Comparison of ENCODE assay signal across 24 cellular contexts in genomic region chr7:1111156-1111555, GRCh38.
"Had no signal": no experiment of that assay in that cellular context is flagged by ENCODE, and none has a peak within 500 bp of the region (broad histone marks: within the 10 kb centered on the region; RNA-seq: fewer than 3 reads in every experiment).

No MANE protein-coding gene starts in this region.

- ATAC-seq: esophagus mucosa; gastrocnemius medialis; left colon; natural killer cell; stimulated activated memory B cell treated with anti-CD40 and anti-IgM and Interleukin-4, amounts not matched to agents 10 μg/mL and 1 μg/mL and 100 μg/mL, for 72 hours; stimulated activated naive CD8-positive, alpha-beta T cell treated with anti-CD3 and anti-CD28 coated beads, Interleukin-15, Interleukin-2, amounts not matched to agents 100 U/mL and 50 U/mL, for 24 hours had no signal

- H3K36me3 Mint-ChIP-seq: natural killer cell had no signal

- H3K36me3 ChIP-seq: colonic mucosa, gastrocnemius medialis, prostate gland, thoracic aorta, uterus had no signal

- DNase-seq: colonic mucosa; effector CD8-positive, alpha-beta T cell; endodermal cell; foreskin fibroblast; gastrocnemius medialis; left colon; natural killer cell; occipital lobe; stimulated activated CD4-positive, alpha-beta T cell treated with anti-CD3 and anti-CD28 coated beads, Interleukin-4, amount 100 ng/mL, for 4 hours; stimulated activated naive CD8-positive, alpha-beta T cell treated with anti-CD3 and anti-CD28 coated beads, Interleukin-15, Interleukin-2, amounts not matched to agents 100 U/mL and 50 U/mL, for 24 hours; substantia nigra; uterus had no signal

- H3K9me3 Mint-ChIP-seq: memory B cell; natural killer cell; stimulated activated memory B cell treated with anti-CD40 and anti-IgM and Interleukin-4, amounts not matched to agents 10 μg/mL and 1 μg/mL and 100 μg/mL, for 72 hours had no signal

- H3K4me1 ChIP-seq: colonic mucosa, prostate gland, tibial nerve, upper lobe of left lung, uterus had no signal

- H3K4me3 Mint-ChIP-seq: dendritic cell treated with granulocyte-macrophage colony-stimulating factor and Interleukin-4, amounts not matched to agents 40 ng/mL and 50 ng/mL, for 4 days; endodermal cell; memory B cell; natural killer cell; stimulated activated memory B cell treated with anti-CD40 and anti-IgM and Interleukin-4, amounts not matched to agents 10 μg/mL and 1 μg/mL and 100 μg/mL, for 72 hours had no signal

- H3K4me1 Mint-ChIP-seq: endodermal cell, natural killer cell had no signal

- H3K9me3 ChIP-seq: colonic mucosa, gastrocnemius medialis, prostate gland, spleen, thoracic aorta, tibial nerve, upper lobe of left lung, uterus had no signal

- H3K27ac Mint-ChIP-seq: dendritic cell treated with granulocyte-macrophage colony-stimulating factor and Interleukin-4, amounts not matched to agents 40 ng/mL and 50 ng/mL, for 4 days; endodermal cell; memory B cell; natural killer cell; stimulated activated memory B cell treated with anti-CD40 and anti-IgM and Interleukin-4, amounts not matched to agents 10 μg/mL and 1 μg/mL and 100 μg/mL, for 72 hours had no signal

- H3K4me3 ChIP-seq: colonic mucosa, gastrocnemius medialis, lung, prostate gland, skin epidermis, spleen, thoracic aorta, tibial nerve, upper lobe of left lung, uterus had no signal

- H3K27me3 ChIP-seq: colonic mucosa, gastrocnemius medialis, tibial nerve, upper lobe of left lung, uterus had no signal

- H3K27ac ChIP-seq: colonic mucosa, epithelial cell of prostate, gastrocnemius medialis, prostate gland, spleen, thoracic aorta, tibial nerve, upper lobe of left lung, uterus had no signal
